Comparison of ENCODE assay signal across 11 cellular contexts in the genomic region with DNA sequence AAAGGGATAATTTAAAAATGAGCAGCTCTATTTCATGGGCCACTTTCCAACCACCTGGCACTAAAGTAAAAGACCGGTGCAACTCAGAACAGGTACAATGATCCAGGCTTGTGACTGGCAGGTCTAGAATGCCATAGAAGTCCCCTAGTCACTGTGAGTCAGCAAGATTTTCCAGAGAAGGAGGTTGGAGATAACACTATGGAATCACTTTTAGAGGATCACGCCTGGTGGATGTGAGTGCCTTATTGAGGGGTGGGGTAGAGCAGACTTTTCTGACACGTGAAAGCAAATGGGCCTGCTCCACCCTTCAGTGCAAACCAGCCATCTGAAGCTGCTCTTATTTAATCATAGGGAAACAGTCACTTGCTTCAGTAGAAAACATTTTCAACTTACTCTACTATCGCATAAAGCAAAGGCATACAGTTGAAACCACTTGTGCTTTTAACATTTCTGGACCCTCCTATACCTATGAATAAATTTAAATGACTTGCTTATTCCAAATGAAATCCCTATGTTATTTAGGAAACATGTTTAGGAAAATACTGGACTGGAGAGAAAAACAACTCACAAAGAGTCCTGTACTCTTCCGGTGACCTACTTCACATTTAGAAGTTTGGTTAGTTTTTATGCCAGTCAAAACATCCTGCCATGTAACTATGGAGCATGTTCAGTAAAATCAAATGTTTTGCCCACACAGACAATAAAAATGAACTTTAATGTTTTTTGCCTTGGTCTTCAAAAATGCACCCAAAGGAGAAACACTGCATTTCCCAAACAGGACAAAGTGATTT. TPM values are rescaled to one million over a fixed set of nuclear protein-coding genes. Genes with fewer than 3 reads are reported as not detected.
DNase-seq lines count a peak whose midpoint lies in the region; ATAC-seq and TF ChIP-seq lines count a peak whose summit lies in the region.
"Had no signal": no experiment of that assay in that cellular context is flagged by ENCODE, and none has a peak within 500 bp of the region (broad histone marks: within the 10 kb centered on the region; RNA-seq: fewer than 3 reads in every experiment).

No MANE protein-coding gene starts in this region.

- no peaks in the 10 kb centered on the region for H3K79me2 ChIP-seq in osteoblast (ENCODE audit: insufficient read depth, low read length)

- peaks cover 12% of the 10 kb centered on the region for H3K4me1 ChIP-seq in RWPE2 (ENCODE audit: insufficient read depth, poor library complexity, severe bottlenecking)
- H3K4me1 ChIP-seq in osteoblast (ENCODE audit: insufficient read depth, low read length) = peaks cover 51% of the 10 kb centered on the region

- H2AFZ ChIP-seq in osteoblast (ENCODE audit: low read length) = peak overlapping the region; percentile 67

- no peaks in the 10 kb centered on the region for H4K20me1 ChIP-seq in osteoblast (ENCODE audit: insufficient read depth, low read length)
- H4K20me1 ChIP-seq: BLaER1 treated with 17β-estradiol and CSF1 and Interleukin-3, amounts not matched to agents 10 nM and 100 nM had no signal

- H3K36me3 ChIP-seq in RWPE2 (ENCODE audit: low read depth) (no peaks in the 10 kb centered on the region), osteoblast (ENCODE audit: insufficient read depth, low read length) (no peaks in the 10 kb centered on the region)
- H3K36me3 ChIP-seq: BLaER1 treated with 17β-estradiol and CSF1 and Interleukin-3, amounts not matched to agents 10 nM and 100 nM had no signal

- H3K9me3 ChIP-seq in RWPE2 (ENCODE audit: severe bottlenecking) (no peaks in the 10 kb centered on the region), osteoblast (ENCODE audit: low read depth, low read length) (no peaks in the 10 kb centered on the region)

- TF ChIP-seq CTCF in RWPE2 (IDR thresholded peaks at IDR 0.05; ENCODE audit: poor library complexity, severe bottlenecking) = no peak
- no peak for TF ChIP-seq CTCF in fibroblast of pulmonary artery (IDR thresholded peaks at IDR 0.05; ENCODE audit: low read length, missing control alignments)
- no peak for TF ChIP-seq CTCF in osteoblast (IDR thresholded peaks at IDR 0.05; ENCODE audit: extremely low read depth, low read depth, low read length)

- peak; percentile 19 for DNase-seq in Daoy (ENCODE audit: low read depth)
- no peak for DNase-seq in RWPE2 (ENCODE audit: low spot score)
- peak; percentile 18 for DNase-seq in fibroblast of pulmonary artery (ENCODE audit: low read depth)
- peak; percentile 56 for DNase-seq in osteoblast (ENCODE audit: insufficient read length, low spot score, missing footprints)
- DNase-seq in activated effector memory CD4-positive, alpha-beta T cell treated with Interleukin-2 at 50 U/mL for 16 hours = no peak
- DNase-seq in activated CD4-positive, alpha-beta T cell treated with anti-CD3 and anti-CD28 coated beads for 1 hour = no peak
- DNase-seq in RPMI8226 = no peak
- DNase-seq: central memory CD4-positive, alpha-beta T cell; NK-92 treated with Interleukin-12 subunit alpha and Interleukin-12 subunit beta, amount 100 ng/mL, for 24 hours had no signal

- H3K4me3 ChIP-seq in RWPE2 (ENCODE audit: severe bottlenecking) = no peak overlapping the region
- H3K4me3 ChIP-seq in fibroblast of pulmonary artery (replicated peaks; ENCODE audit: low read depth, low read length) = no peak overlapping the region
- H3K4me3 ChIP-seq in osteoblast (ENCODE audit: insufficient read depth, low read length) = no peak overlapping the region
- H3K4me3 ChIP-seq: BLaER1 treated with 17β-estradiol and CSF1 and Interleukin-3, amounts not matched to agents 10 nM and 100 nM had no signal

- no peak overlapping the region for H3K27ac ChIP-seq in RWPE2 (ENCODE audit: poor library complexity, severe bottlenecking)
- peak overlapping the region; percentile 82 for H3K27ac ChIP-seq in osteoblast (ENCODE audit: low read depth, low read length)
- H3K27ac ChIP-seq: BLaER1 treated with 17β-estradiol and CSF1 and Interleukin-3, amounts not matched to agents 10 nM and 100 nM had no signal

- no peak overlapping the region for H3K4me2 ChIP-seq in osteoblast (ENCODE audit: insufficient read depth, low read length)
- H3K4me2 ChIP-seq: BLaER1 treated with 17β-estradiol and CSF1 and Interleukin-3, amounts not matched to agents 10 nM and 100 nM had no signal

- H3K27me3 ChIP-seq in RWPE2 (ENCODE audit: insufficient read depth, poor library complexity, severe bottlenecking) (no peaks in the 10 kb centered on the region), osteoblast (ENCODE audit: insufficient read depth, low read length) (no peaks in the 10 kb centered on the region)
- H3K27me3 ChIP-seq: BLaER1 treated with 17β-estradiol and CSF1 and Interleukin-3, amounts not matched to agents 10 nM and 100 nM had no signal

- peak; percentile 26; the same call in 1 of the 3 replicates for ATAC-seq in RWPE2 (ENCODE audit: low read depth)
- ATAC-seq in GM21619 (IDR thresholded peaks at IDR 0.05; ENCODE audit: unreplicated experiment) = no peak

RNA-seq across cellular contexts. Expression of a gene that starts 21.5 kb away (rescaled TPM):
- total RNA-seq in Daoy (2014; rRNA removed; shearing (Covaris generic)) = 0.40 and 0.51 TPM in 2 replicates
- total RNA-seq in osteoblast = 108 and 140 TPM in 2 replicates

Comparison
In these comparisons a context has a peak if more than half of its experiments do, and no peak if none do; other contexts are left out.
1. DNase-seq: peak in Daoy (single experiment), fibroblast of pulmonary artery (single experiment) and osteoblast (single experiment); none in RWPE2 (single experiment), activated effector memory CD4-positive, alpha-beta T cell treated with Interleukin-2 at 50 U/mL for 16 hours (single experiment), activated CD4-positive, alpha-beta T cell treated with anti-CD3 and anti-CD28 coated beads for 1 hour (single experiment) and RPMI8226 (single experiment).
2. RNA of a gene that starts 21.5 kb away (total RNA-seq): 108 to 140 TPM in osteoblast; 0.40 to 0.51 TPM in Daoy; every median in the first group is over 10 times any median in the second.